Comparison of ENCODE assay signal across 8 cellular contexts in the genomic region with DNA sequence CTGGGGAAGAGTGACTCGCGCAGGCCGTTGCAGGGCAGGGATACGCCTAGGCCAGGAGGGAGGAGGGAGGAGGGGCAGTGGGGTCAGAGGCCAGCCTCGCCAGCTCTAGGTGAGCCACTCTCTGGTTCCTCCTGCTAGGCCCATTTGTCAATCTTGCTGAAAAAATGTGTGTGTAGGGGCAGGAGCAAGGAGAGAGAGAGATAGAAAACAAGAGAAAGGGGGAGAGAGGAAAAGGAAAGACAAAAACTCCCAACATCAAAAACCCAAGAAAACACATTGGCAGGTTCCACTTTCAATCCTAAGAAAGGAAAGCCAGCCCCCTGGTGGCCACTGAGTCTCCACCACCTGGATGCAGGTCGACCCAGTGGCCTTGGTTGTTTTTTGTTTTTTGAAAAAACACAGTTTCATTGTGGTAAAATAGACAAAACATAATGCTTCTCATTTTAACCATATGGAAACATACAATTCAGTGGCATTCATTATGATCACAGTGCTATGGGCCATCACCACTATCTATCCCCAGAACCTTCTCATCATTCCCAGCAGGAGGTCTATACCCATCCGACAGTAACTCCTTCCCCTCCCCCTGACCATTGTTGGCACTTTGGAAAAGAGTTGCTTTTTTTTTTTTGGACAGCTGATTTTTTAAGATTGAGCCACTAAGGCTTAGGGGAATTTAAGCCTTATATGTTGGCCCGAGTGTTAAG. TPM values are rescaled to one million over a fixed set of nuclear protein-coding genes. Genes with fewer than 3 reads are reported as not detected.
DNase-seq lines count a peak whose midpoint lies in the region; ATAC-seq and TF ChIP-seq lines count a peak whose summit lies in the region.

No MANE protein-coding gene starts in this region.

- intact Hi-C loops in left ventricle myocardium superior (cut with micrococcal nuclease) = no loop called here

- H3K4me3 ChIP-seq in cardiac muscle cell = no peak overlapping the region
- no peak overlapping the region for H3K4me3 ChIP-seq in neuronal stem cell (ENCODE audit: low read length in 2 of 2)

- peak overlapping the region; percentile 48 for H3K23ac ChIP-seq in neuronal stem cell (ENCODE audit: low read depth, low read length, poor library complexity)

- no peak overlapping the region for H3K4me2 ChIP-seq in neuronal stem cell (ENCODE audit: insufficient read depth, low read length, poor library complexity, severe bottlenecking)

- DNase-seq in cardiac muscle cell (ENCODE audit: low read depth in 1 of 2, low spot score in 1 of 2) = peak; percentile 60 to 61
- DNase-seq in left ventricle myocardium superior = no peak
- peak; percentile 24 for DNase-seq in NCI-H1105 treated with DMSO at 0.1 percent for 48 hours (lab: John Stamatoyannopoulos, UW)
- peak; percentile 53 for DNase-seq in cerebellar cortex (ENCODE audit: low spot score)
- peak; percentile 31 for DNase-seq in neuronal stem cell (ENCODE audit: low spot score)
- DNase-seq in NOMO-1 treated with DMSO at 0.1 percent for 48 hours (lab: John Stamatoyannopoulos, UW; ENCODE audit: unreplicated experiment) = no peak
- DNase-seq in NCI-H345 (lab: John Stamatoyannopoulos, UW) = no peak

- no peak overlapping the region for H3K9ac ChIP-seq in neuronal stem cell (ENCODE audit: low read depth, low read length, poor library complexity)

- H3K4me1 ChIP-seq in cardiac muscle cell (ENCODE audit: low read depth) (no peaks in the 10 kb centered on the region), neuronal stem cell (ENCODE audit: control insufficient read depth in 2 of 2, insufficient read depth in 1 of 2, low read depth in 1 of 2, low read length in 2 of 2) (peaks cover 5 to 7% of the 10 kb centered on the region in 2 donors)

- peak overlapping the region; percentile 93 for H2BK15ac ChIP-seq in neuronal stem cell (ENCODE audit: low read length)

- ATAC-seq in left ventricle myocardium superior (no peak), GM18873 (IDR thresholded peaks at IDR 0.05; ENCODE audit: low FRiP score, unreplicated experiment) (no peak)

- H3K9me3 ChIP-seq in cardiac muscle cell (ENCODE audit: low read depth) (no peaks in the 10 kb centered on the region), neuronal stem cell (replicated peaks in 1 of 2; ENCODE audit: control insufficient read depth in 2 of 2, insufficient read depth in 1 of 2, low read depth in 1 of 2, low read length in 2 of 2) (no peaks in the 10 kb centered on the region)

- H4K8ac ChIP-seq in neuronal stem cell (ENCODE audit: low read depth, low read length) = no peak overlapping the region

- peak overlapping the region; percentile 71 for H3K18ac ChIP-seq in neuronal stem cell (ENCODE audit: low read length)

- peak overlapping the region; percentile 64 for H2BK12ac ChIP-seq in neuronal stem cell (ENCODE audit: low read length)

- H4K91ac ChIP-seq in neuronal stem cell (ENCODE audit: low read depth, low read length, poor library complexity) = peak overlapping the region; percentile 11

- peak overlapping the region; percentile 48 for H2AK5ac ChIP-seq in neuronal stem cell (ENCODE audit: low read depth, low read length)

- peak overlapping the region; percentile 58 for H3K4ac ChIP-seq in neuronal stem cell (ENCODE audit: low read length)

- H3K14ac ChIP-seq in neuronal stem cell (ENCODE audit: low read length) = no peak overlapping the region

- H2AFZ ChIP-seq in neuronal stem cell (ENCODE audit: low read length) = no peak overlapping the region

- H3K79me1 ChIP-seq in neuronal stem cell (ENCODE audit: low read depth, low read length) = no peaks in the 10 kb centered on the region

- no peak overlapping the region for H3K27ac ChIP-seq in cardiac muscle cell
- H3K27ac ChIP-seq in neuronal stem cell (replicated peaks; ENCODE audit: low read length) = no peak overlapping the region

- H3K27me3 ChIP-seq in cardiac muscle cell (no peaks in the 10 kb centered on the region), neuronal stem cell (ENCODE audit: control insufficient read depth in 3 of 3, insufficient read depth in 3 of 3, low read depth in 1 of 3, low read length in 3 of 3) (no peaks in the 10 kb centered on the region)

- H3K36me3 ChIP-seq in cardiac muscle cell (no peaks in the 10 kb centered on the region), neuronal stem cell (replicated peaks in 1 of 2; ENCODE audit: control insufficient read depth in 2 of 2, insufficient read depth in 2 of 2, low read length in 2 of 2) (peaks cover 0 to 59% of the 10 kb centered on the region in 2 donors)

- peak; percentile 73 for TF ChIP-seq CTCF in cardiac muscle cell (IDR thresholded peaks at IDR 0.05; ENCODE audit: low read depth, low read length)

- H2BK120ac ChIP-seq in neuronal stem cell (ENCODE audit: low read depth, low read length) = no peak overlapping the region

- no CpG with 5 or more reads among the region's 8 CpGs for WGBS in neuronal stem cell (ENCODE audit: extremely low coverage in 2 of 2, insufficient read length in 2 of 2, insufficient replicate concordance in 1 of 2), 2 donors

- no peak overlapping the region for H2BK5ac ChIP-seq in neuronal stem cell (ENCODE audit: low read length)

RNA-seq across cellular contexts. Expression of a gene that starts 10.9 kb away (rescaled TPM):
- total RNA-seq in cardiac muscle cell (not detected in 2 replicates), left ventricle myocardium superior (not detected)
- polyA plus RNA-seq in cardiac muscle cell = not detected in 2 replicates
- not detected for polyA plus RNA-seq in neuronal stem cell (2013, experiment 1 of 2)
- polyA plus RNA-seq in neuronal stem cell (2013, experiment 2 of 2) = not detected

RNA-seq across cellular contexts. Expression of a gene that starts 14.5 kb away (rescaled TPM):
- total RNA-seq in cardiac muscle cell (1.4 and 1.6 TPM in 2 replicates), left ventricle myocardium superior (4.6 TPM)
- 0.25 and 0.48 TPM in 2 replicates for polyA plus RNA-seq in cardiac muscle cell
- polyA plus RNA-seq in neuronal stem cell (2013, experiment 1 of 2) = 0.71 TPM
- polyA plus RNA-seq in neuronal stem cell (2013, experiment 2 of 2) = 0.60 TPM

RNA-seq across cellular contexts. Expression of a gene that starts 46.8 kb away (rescaled TPM):
- 9.4 and 9.8 TPM in 2 replicates for total RNA-seq in cardiac muscle cell
- 8.8 and 10.0 TPM in 2 replicates for polyA plus RNA-seq in cardiac muscle cell
- total RNA-seq in left ventricle myocardium superior = 2.5 TPM
- polyA plus RNA-seq in neuronal stem cell (2013, experiment 1 of 2) = 7.6 TPM
- 8.0 TPM for polyA plus RNA-seq in neuronal stem cell (2013, experiment 2 of 2)

Comparison
In these comparisons a context has a peak if more than half of its experiments do, and no peak if none do; other contexts are left out.
1. DNase-seq: peak in cardiac muscle cell (2 of 2), NCI-H1105 treated with DMSO at 0.1 percent for 48 hours (single experiment), cerebellar cortex (single experiment) and neuronal stem cell (single experiment); none in left ventricle myocardium superior (single experiment), NOMO-1 treated with DMSO at 0.1 percent for 48 hours (single experiment) and NCI-H345 (single experiment).